Comparison of ENCODE assay signal across 1 cellular context in genomic region chr18:76633504-76634259, GRCh38.
TF ChIP-seq lines count a peak whose summit lies in the region.

No MANE protein-coding gene starts in this region.

TF ChIP-seq in GM23338, 12 proteins besides CTCF, POLR2A, EP300 and RAD21:
- TF ChIP-seq, protein P1, sequence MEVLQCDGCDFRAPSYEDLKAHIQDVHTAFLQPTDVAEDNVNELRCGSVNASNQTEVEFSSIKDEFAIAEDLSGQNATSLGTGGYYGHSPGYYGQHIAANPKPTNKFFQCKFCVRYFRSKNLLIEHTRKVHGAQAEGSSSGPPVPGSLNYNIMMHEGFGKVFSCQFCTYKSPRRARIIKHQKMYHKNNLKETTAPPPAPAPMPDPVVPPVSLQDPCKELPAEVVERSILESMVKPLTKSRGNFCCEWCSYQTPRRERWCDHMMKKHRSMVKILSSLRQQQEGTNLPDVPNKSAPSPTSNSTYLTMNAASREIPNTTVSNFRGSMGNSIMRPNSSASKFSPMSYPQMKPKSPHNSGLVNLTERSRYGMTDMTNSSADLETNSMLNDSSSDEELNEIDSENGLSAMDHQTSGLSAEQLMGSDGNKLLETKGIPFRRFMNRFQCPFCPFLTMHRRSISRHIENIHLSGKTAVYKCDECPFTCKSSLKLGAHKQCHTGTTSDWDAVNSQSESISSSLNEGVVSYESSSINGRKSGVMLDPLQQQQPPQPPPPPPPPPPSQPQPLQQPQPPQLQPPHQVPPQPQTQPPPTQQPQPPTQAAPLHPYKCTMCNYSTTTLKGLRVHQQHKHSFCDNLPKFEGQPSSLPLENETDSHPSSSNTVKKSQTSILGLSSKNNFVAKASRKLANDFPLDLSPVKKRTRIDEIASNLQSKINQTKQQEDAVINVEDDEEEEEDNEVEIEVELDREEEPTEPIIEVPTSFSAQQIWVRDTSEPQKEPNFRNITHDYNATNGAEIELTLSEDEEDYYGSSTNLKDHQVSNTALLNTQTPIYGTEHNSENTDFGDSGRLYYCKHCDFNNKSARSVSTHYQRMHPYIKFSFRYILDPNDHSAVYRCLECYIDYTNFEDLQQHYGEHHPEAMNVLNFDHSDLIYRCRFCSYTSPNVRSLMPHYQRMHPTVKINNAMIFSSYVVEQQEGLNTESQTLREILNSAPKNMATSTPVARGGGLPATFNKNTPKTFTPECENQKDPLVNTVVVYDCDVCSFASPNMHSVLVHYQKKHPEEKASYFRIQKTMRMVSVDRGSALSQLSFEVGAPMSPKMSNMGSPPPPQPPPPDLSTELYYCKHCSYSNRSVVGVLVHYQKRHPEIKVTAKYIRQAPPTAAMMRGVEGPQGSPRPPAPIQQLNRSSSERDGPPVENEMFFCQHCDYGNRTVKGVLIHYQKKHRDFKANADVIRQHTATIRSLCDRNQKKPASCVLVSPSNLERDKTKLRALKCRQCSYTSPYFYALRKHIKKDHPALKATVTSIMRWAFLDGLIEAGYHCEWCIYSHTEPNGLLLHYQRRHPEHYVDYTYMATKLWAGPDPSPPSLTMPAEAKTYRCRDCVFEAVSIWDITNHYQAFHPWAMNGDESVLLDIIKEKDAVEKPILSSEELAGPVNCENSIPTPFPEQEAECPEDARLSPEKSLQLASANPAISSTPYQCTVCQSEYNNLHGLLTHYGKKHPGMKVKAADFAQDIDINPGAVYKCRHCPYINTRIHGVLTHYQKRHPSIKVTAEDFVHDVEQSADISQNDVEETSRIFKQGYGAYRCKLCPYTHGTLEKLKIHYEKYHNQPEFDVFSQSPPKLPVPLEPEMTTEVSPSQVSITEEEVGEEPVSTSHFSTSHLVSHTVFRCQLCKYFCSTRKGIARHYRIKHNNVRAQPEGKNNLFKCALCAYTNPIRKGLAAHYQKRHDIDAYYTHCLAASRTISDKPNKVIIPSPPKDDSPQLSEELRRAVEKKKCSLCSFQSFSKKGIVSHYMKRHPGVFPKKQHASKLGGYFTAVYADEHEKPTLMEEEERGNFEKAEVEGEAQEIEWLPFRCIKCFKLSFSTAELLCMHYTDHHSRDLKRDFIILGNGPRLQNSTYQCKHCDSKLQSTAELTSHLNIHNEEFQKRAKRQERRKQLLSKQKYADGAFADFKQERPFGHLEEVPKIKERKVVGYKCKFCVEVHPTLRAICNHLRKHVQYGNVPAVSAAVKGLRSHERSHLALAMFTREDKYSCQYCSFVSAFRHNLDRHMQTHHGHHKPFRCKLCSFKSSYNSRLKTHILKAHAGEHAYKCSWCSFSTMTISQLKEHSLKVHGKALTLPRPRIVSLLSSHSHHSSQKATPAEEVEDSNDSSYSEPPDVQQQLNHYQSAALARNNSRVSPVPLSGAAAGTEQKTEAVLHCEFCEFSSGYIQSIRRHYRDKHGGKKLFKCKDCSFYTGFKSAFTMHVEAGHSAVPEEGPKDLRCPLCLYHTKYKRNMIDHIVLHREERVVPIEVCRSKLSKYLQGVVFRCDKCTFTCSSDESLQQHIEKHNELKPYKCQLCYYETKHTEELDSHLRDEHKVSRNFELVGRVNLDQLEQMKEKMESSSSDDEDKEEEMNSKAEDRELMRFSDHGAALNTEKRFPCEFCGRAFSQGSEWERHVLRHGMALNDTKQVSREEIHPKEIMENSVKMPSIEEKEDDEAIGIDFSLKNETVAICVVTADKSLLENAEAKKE (CRISPR knock-in tag; IDR thresholded peaks at IDR 0.05), result no peak
- no peak for TF ChIP-seq EZH2phosphoT487 (IDR thresholded peaks at IDR 0.05; ENCODE audit: unreplicated experiment)
- TF ChIP-seq CREB1 (CRISPR knock-in tag; IDR thresholded peaks at IDR 0.05; ENCODE audit: low read depth), result no peak
- TF ChIP-seq NANOG (IDR thresholded peaks at IDR 0.05; ENCODE audit: borderline replicate concordance), result no peak
- TF ChIP-seq EZH2 (IDR thresholded peaks at IDR 0.05; ENCODE audit: low read depth, unreplicated experiment), result no peak
- TF ChIP-seq REST (IDR thresholded peaks at IDR 0.05; ENCODE audit: unreplicated experiment), result no peak
- no peak for TF ChIP-seq ZNF331 (CRISPR knock-in tag; IDR thresholded peaks at IDR 0.05; ENCODE audit: low read depth)
- no peak for TF ChIP-seq ETS1 (IDR thresholded peaks at IDR 0.05)
- TF ChIP-seq STAT1 (IDR thresholded peaks at IDR 0.05; ENCODE audit: unreplicated experiment), result no peak
